Comparison of ENCODE assay signal across 17 cellular contexts in genomic region chr19:5707576-5708575, GRCh38. TPM values are rescaled to one million over a fixed set of nuclear protein-coding genes. Genes with fewer than 3 reads are reported as not detected.
DNase-seq lines count a peak whose midpoint lies in the region; ATAC-seq and TF ChIP-seq lines count a peak whose summit lies in the region.
"Had no signal": no experiment of that assay in that cellular context is flagged by ENCODE, and none has a peak within 500 bp of the region (broad histone marks: within the 10 kb centered on the region; RNA-seq: fewer than 3 reads in every experiment).

No MANE protein-coding gene starts in this region.

- no peak for TF ChIP-seq RAD21 in SK-N-SH (IDR thresholded peaks at IDR 0.05; ENCODE audit: low read length)

- H3K4me1 Mint-ChIP-seq in central memory CD8-positive, alpha-beta T cell = no peaks in the 10 kb centered on the region
- no peaks in the 10 kb centered on the region for H3K4me1 Mint-ChIP-seq in osteocyte (ENCODE audit: unreplicated experiment)

- peak overlapping the region; percentile 10 for H3K27ac Mint-ChIP-seq in central memory CD8-positive, alpha-beta T cell (ENCODE audit: low read depth)
- no peak overlapping the region for H3K27ac Mint-ChIP-seq in osteocyte (ENCODE audit: unreplicated experiment)

- H3K79me2 ChIP-seq in SK-N-SH (ENCODE audit: insufficient read depth) = peaks cover under 1% of the 10 kb centered on the region; the same call in 1 of the 2 replicates

- no peak overlapping the region for H3K4me2 ChIP-seq in SK-N-SH
- H3K4me2 ChIP-seq: BLaER1 had no signal

- H3K27me3 ChIP-seq in SK-N-SH (ENCODE audit: insufficient read depth) = no peaks in the 10 kb centered on the region
- H3K27me3 ChIP-seq: BLaER1, Peyer's patch had no signal

- TF ChIP-seq CTCF in SK-N-SH (IDR thresholded peaks at IDR 0.05) (no peak), GM20000 (IDR thresholded peaks at IDR 0.05; ENCODE audit: extremely low read depth, missing control alignments) (no peak), osteocyte (IDR thresholded peaks at IDR 0.05) (no peak)

- peaks cover 43% of the 10 kb centered on the region for H3K36me3 Mint-ChIP-seq in central memory CD8-positive, alpha-beta T cell (ENCODE audit: insufficient read depth)
- peaks cover 21% of the 10 kb centered on the region for H3K36me3 Mint-ChIP-seq in osteocyte (ENCODE audit: unreplicated experiment)

- H3F3A ChIP-seq in SK-N-SH (replicated peaks; ENCODE audit: insufficient read depth) = no peaks in the 10 kb centered on the region

- H3K27me3 Mint-ChIP-seq in central memory CD8-positive, alpha-beta T cell = no peaks in the 10 kb centered on the region
- H3K27me3 Mint-ChIP-seq in osteocyte (ENCODE audit: unreplicated experiment) = no peaks in the 10 kb centered on the region

- no peaks in the 10 kb centered on the region for H3K9me3 ChIP-seq in SK-N-SH
- H3K9me3 ChIP-seq: Peyer's patch had no signal

- peak; percentile 33 for DNase-seq in SK-N-SH
- DNase-seq in GM20000 (ENCODE audit: low spot score) = peak; percentile 22
- no peak for DNase-seq in central memory CD8-positive, alpha-beta T cell (ENCODE audit: low spot score in 2 of 2)
- peak; percentile 83 for DNase-seq in osteocyte (ENCODE audit: extremely low spot score, unreplicated experiment)
- no peak for DNase-seq in dedifferentiated amniotic fluid mesenchymal stem cell (ENCODE audit: extremely low spot score)
- DNase-seq in mucosa of gallbladder (ENCODE audit: low spot score) = no peak
- DNase-seq: DMS 273 treated with DMSO at 0.1 percent for 48 hours, GM23248, NCI-H1930, NCI-H510A, Peyer's patch, SHP77 had no signal

- POLR2A ChIA-PET in SK-N-SH (lab: Yijun Ruan, JAX) = interaction anchor here (1.1 to 1.5 kb wide), 2 partner anchors 12 to 18 kb away, joined by 3 to 7 read pairs; partner anchors contain the start of genes CATSPERD, LONP1 and RPL36

- peaks cover 23 to 54% of the 10 kb centered on the region in 2 experiments for H3K36me3 ChIP-seq in SK-N-SH (replicated peaks in 1 of 2; ENCODE audit: control insufficient read depth in 1 of 2, insufficient read depth in 2 of 2, low read length in 1 of 2)

- TF ChIP-seq EP300 in SK-N-SH (IDR thresholded peaks at IDR 0.05; ENCODE audit: borderline replicate concordance in 1 of 2, low read depth in 1 of 2, low read length in 1 of 2) = no peak

- ATAC-seq in SK-N-SH treated with all-trans-retinoic acid at 6 μM for 48 hours (no peak), HG03439 (IDR thresholded peaks at IDR 0.05; ENCODE audit: unreplicated experiment) (no peak)
- no peak for ATAC-seq in central memory CD8-positive, alpha-beta T cell (replicated peaks; ENCODE audit: extremely low read depth, poor library complexity, severe bottlenecking)

- no peaks in the 10 kb centered on the region for H4K20me1 ChIP-seq in SK-N-SH (ENCODE audit: insufficient read depth)

- no peak overlapping the region for H3K9ac ChIP-seq in SK-N-SH
- H3K9ac ChIP-seq: BLaER1, GM23248 had no signal

- H3K4me3 Mint-ChIP-seq in central memory CD8-positive, alpha-beta T cell = no peak overlapping the region
- no peak overlapping the region for H3K4me3 Mint-ChIP-seq in osteocyte (ENCODE audit: unreplicated experiment)

- CTCF ChIA-PET in SK-N-SH (lab: Yijun Ruan, JAX) = interaction anchor here (0.9 to 1.7 kb wide), 4 partner anchors 13 to 21 kb away, joined by 3 to 9 read pairs (median 4); partner anchors contain the start of genes CATSPERD, LONP1 and RPL36

- no peaks in the 10 kb centered on the region for H3K9me2 ChIP-seq in SK-N-SH

- no peaks in the 10 kb centered on the region for H3K4me1 ChIP-seq in SK-N-SH (ENCODE audit: control insufficient read depth in 1 of 2, insufficient read depth in 2 of 2, low read depth in 1 of 2, low read length in 1 of 2)
- H3K4me1 ChIP-seq: BLaER1, Peyer's patch had no signal

- no peak overlapping the region for H2AFZ ChIP-seq in SK-N-SH (ENCODE audit: low read depth)
- H2AFZ ChIP-seq: GM23248 had no signal

- no peak overlapping the region for H3K27ac ChIP-seq in SK-N-SH (ENCODE audit: low read depth in 2 of 2, low read length in 1 of 2)
- H3K27ac ChIP-seq: 22Rv1, BLaER1, GM23248, Peyer's patch had no signal

- H3K4me3 ChIP-seq in SK-N-SH (ENCODE audit: low read depth in 2 of 2, low read length in 1 of 2) = no peak overlapping the region
- H3K4me3 ChIP-seq: BLaER1, GM23248, Peyer's patch had no signal

- 89% methylated on average over 16 of the region's 37 CpGs for WGBS in SK-N-SH (ENCODE audit: low lambda C conversion rate)

- H3K9me3 Mint-ChIP-seq in central memory CD8-positive, alpha-beta T cell = no peaks in the 10 kb centered on the region
- no peaks in the 10 kb centered on the region for H3K9me3 Mint-ChIP-seq in osteocyte (ENCODE audit: unreplicated experiment)

TF ChIP-seq in SK-N-SH, 30 proteins besides CTCF, POLR2A, EP300 and RAD21 (continues in another document):
- TF ChIP-seq GABPA (IDR thresholded peaks at IDR 0.05; ENCODE audit: low read depth) = no peak
- no peak for TF ChIP-seq POLR2AphosphoS5 (IDR thresholded peaks at IDR 0.05; ENCODE audit: low read depth, low read length)
- TF ChIP-seq FOXJ3 (CRISPR knock-in tag; IDR thresholded peaks at IDR 0.05) = no peak
- TF ChIP-seq RFX5 (IDR thresholded peaks at IDR 0.05; ENCODE audit: low read length) = no peak
- TF ChIP-seq GATA2 (CRISPR knock-in tag; IDR thresholded peaks at IDR 0.05) = no peak
- no peak for TF ChIP-seq NRF1 (IDR thresholded peaks at IDR 0.05; ENCODE audit: low read depth, low read length)
- no peak for TF ChIP-seq EZH2phosphoT487 (IDR thresholded peaks at IDR 0.05; ENCODE audit: borderline replicate concordance, low read depth)
- no peak for TF ChIP-seq PBX3 (IDR thresholded peaks at IDR 0.05)

TF ChIP-seq in SK-N-SH treated with all-trans-retinoic acid at 6 μM for 48 hours, 23 proteins besides CTCF, POLR2A, EP300 and RAD21 (continues in another document):
- no peak for TF ChIP-seq ZFP30 (CRISPR knock-in tag; IDR thresholded peaks at IDR 0.05)
- no peak for TF ChIP-seq ZC3H10 (CRISPR knock-in tag; IDR thresholded peaks at IDR 0.05)
- TF ChIP-seq BACH2 (CRISPR knock-in tag; IDR thresholded peaks at IDR 0.05; ENCODE audit: borderline replicate concordance) = no peak
- TF ChIP-seq ESRRG (CRISPR knock-in tag; IDR thresholded peaks at IDR 0.05) = no peak
- no peak for TF ChIP-seq CSRNP3 (CRISPR knock-in tag; IDR thresholded peaks at IDR 0.05)
- no peak for TF ChIP-seq TSHZ2 (CRISPR knock-in tag; IDR thresholded peaks at IDR 0.05)

RNA-seq across cellular contexts. Expression of gene LONP1, which starts 12.1 kb away (rescaled TPM):
- 75.4 and 111 TPM in 2 replicates for polyA plus RNA-seq in SK-N-SH (2012; rRNA removed)
- 49.3 and 74.2 TPM in 2 replicates for polyA plus RNA-seq in SK-N-SH (2012; cell fraction: cytosol; rRNA removed)
- 156 and 220 TPM in 2 replicates for polyA plus RNA-seq in SK-N-SH (2012; cell fraction: nucleus; rRNA removed)
- total RNA-seq in osteocyte (90.3 and 93.9 TPM in 2 replicates), mucosa of gallbladder (80.2 TPM)

RNA-seq across cellular contexts. Expression of gene CATSPERD, which starts 12.6 kb away (rescaled TPM):
- not detected in 2 replicates for polyA plus RNA-seq in SK-N-SH (2012; rRNA removed)
- polyA plus RNA-seq in SK-N-SH (2012; cell fraction: cytosol; rRNA removed) = 0.04 TPM in 1 of 2 replicates, not detected in the other
- 0.04 TPM in 1 of 2 replicates, not detected in the other for polyA plus RNA-seq in SK-N-SH (2012; cell fraction: nucleus; rRNA removed)
- not detected in 2 replicates for total RNA-seq in osteocyte
- not detected for total RNA-seq in mucosa of gallbladder
- total RNA-seq: Daoy, Peyer's patch had no signal
- polyA plus RNA-seq: GM23248 had no signal

RNA-seq across cellular contexts. Expression of gene RPL36, which starts 17.8 kb away (rescaled TPM):
- 871 and 1,383 TPM in 2 replicates for polyA plus RNA-seq in SK-N-SH (2012; rRNA removed)
- 933 and 1,018 TPM in 2 replicates for polyA plus RNA-seq in SK-N-SH (2012; cell fraction: cytosol; rRNA removed)
- polyA plus RNA-seq in SK-N-SH (2012; cell fraction: nucleus; rRNA removed) = 319 and 414 TPM in 2 replicates
- total RNA-seq in osteocyte (716 and 728 TPM in 2 replicates), mucosa of gallbladder (609 TPM)

RNA-seq across cellular contexts. Expression of gene HSD11B1L, which starts 27.0 kb away (rescaled TPM):
- polyA plus RNA-seq in SK-N-SH (2012; rRNA removed) = 52.0 and 53.3 TPM in 2 replicates
- 35.3 and 47.9 TPM in 2 replicates for polyA plus RNA-seq in SK-N-SH (2012; cell fraction: cytosol; rRNA removed)
- 43.7 and 46.7 TPM in 2 replicates for polyA plus RNA-seq in SK-N-SH (2012; cell fraction: nucleus; rRNA removed)
- 9.7 and 10.7 TPM in 2 replicates for total RNA-seq in osteocyte
- total RNA-seq in mucosa of gallbladder = 15.7 TPM

RNA-seq across cellular contexts. Expression of gene MICOS13, which starts 27.6 kb away (rescaled TPM):
- 112 and 116 TPM in 2 replicates for polyA plus RNA-seq in SK-N-SH (2012; rRNA removed)
- polyA plus RNA-seq in SK-N-SH (2012; cell fraction: cytosol; rRNA removed) = 56.7 and 76.6 TPM in 2 replicates
- 54.9 and 78.4 TPM in 2 replicates for polyA plus RNA-seq in SK-N-SH (2012; cell fraction: nucleus; rRNA removed)
- total RNA-seq in osteocyte (59.1 and 60.7 TPM in 2 replicates), mucosa of gallbladder (62.6 TPM)

Comparison
In these comparisons a context has a peak if more than half of its experiments do, and no peak if none do; other contexts are left out.
1. DNase-seq: peak in SK-N-SH (single experiment), GM20000 (single experiment) and osteocyte (single experiment); none in central memory CD8-positive, alpha-beta T cell (0 of 2), dedifferentiated amniotic fluid mesenchymal stem cell (single experiment) and mucosa of gallbladder (single experiment).